27 cellular contexts compared by ENCODE assay signal in genomic region chr1:72197786-72198185, GRCh38.
"Had no signal": no experiment of that assay in that cellular context is flagged by ENCODE, and none has a peak within 500 bp of the region (broad histone marks: within the 10 kb centered on the region; RNA-seq: fewer than 3 reads in every experiment).

No MANE protein-coding gene starts in this region.

- H3K27me3 ChIP-seq: esophagus muscularis mucosa, gastrocnemius medialis, neural progenitor cell, tibial artery had no signal

- H3K4me2 ChIP-seq: neural progenitor cell had no signal

- FAIRE-seq: astrocyte, bronchial epithelial cell, islet of Langerhans, TTC549 had no signal

- H3K4me3 ChIP-seq: coronary artery, esophagus muscularis mucosa, gastrocnemius medialis, neural progenitor cell, tibial artery had no signal

- H3K4me1 ChIP-seq: gastrocnemius medialis, neural progenitor cell, tibial artery had no signal

- H3K27ac Mint-ChIP-seq: activated CD4-positive, alpha-beta T cell treated with anti-CD3 and anti-CD28 coated beads, Interleukin-2, amount 10 ng/mL, durations not matched to agents 7 days and 5 days; activated CD8-positive, alpha-beta memory T cell treated with anti-CD3 and anti-CD28 coated beads, Interleukin-2, amount 10 ng/mL, durations not matched to agents 7 days and 5 days; activated CD8-positive, alpha-beta T cell treated with anti-CD3 and anti-CD28 coated beads for 36 hours; memory B cell; naive thymus-derived CD8-positive, alpha-beta T cell; neural progenitor cell; progenitor cell of endocrine pancreas; stimulated activated naive CD8-positive, alpha-beta T cell treated with anti-CD3 and anti-CD28 coated beads, Interleukin-15, Interleukin-2, amounts not matched to agents 100 ng/mL and 50 ng/mL, for 24 hours; T-cell had no signal

- H3K27me3 Mint-ChIP-seq: activated CD4-positive, alpha-beta T cell treated with anti-CD3 and anti-CD28 coated beads, Interleukin-2, amount 10 ng/mL, durations not matched to agents 7 days and 5 days; activated CD8-positive, alpha-beta memory T cell treated with anti-CD3 and anti-CD28 coated beads, Interleukin-2, amount 10 ng/mL, durations not matched to agents 7 days and 5 days; activated CD8-positive, alpha-beta T cell treated with anti-CD3 and anti-CD28 coated beads for 36 hours; memory B cell; progenitor cell of endocrine pancreas; stimulated activated naive CD8-positive, alpha-beta T cell treated with anti-CD3 and anti-CD28 coated beads, Interleukin-15, Interleukin-2, amounts not matched to agents 100 ng/mL and 50 ng/mL, for 24 hours; T-cell had no signal

- H3K36me3 ChIP-seq: esophagus muscularis mucosa, gastrocnemius medialis, neural progenitor cell, tibial artery, WERI-Rb-1 had no signal

- H3K4me3 Mint-ChIP-seq: activated CD4-positive, alpha-beta T cell treated with anti-CD3 and anti-CD28 coated beads, Interleukin-2, amount 10 ng/mL, durations not matched to agents 7 days and 5 days; activated CD8-positive, alpha-beta memory T cell treated with anti-CD3 and anti-CD28 coated beads, Interleukin-2, amount 10 ng/mL, durations not matched to agents 7 days and 5 days; activated CD8-positive, alpha-beta T cell treated with anti-CD3 and anti-CD28 coated beads for 36 hours; memory B cell; naive thymus-derived CD8-positive, alpha-beta T cell; neural progenitor cell; stimulated activated naive CD8-positive, alpha-beta T cell treated with anti-CD3 and anti-CD28 coated beads, Interleukin-15, Interleukin-2, amounts not matched to agents 100 ng/mL and 50 ng/mL, for 24 hours; T-cell had no signal

- ATAC-seq: activated CD8-positive, alpha-beta memory T cell treated with anti-CD3 and anti-CD28 coated beads, Interleukin-2, amount 10 ng/mL, durations not matched to agents 7 days and 5 days; activated CD8-positive, alpha-beta T cell treated with anti-CD3 and anti-CD28 coated beads for 36 hours; gastrocnemius medialis; left cardiac atrium; naive thymus-derived CD8-positive, alpha-beta T cell; SK-N-SH treated with all-trans-retinoic acid at 6 μM for 48 hours; T-cell had no signal

- DNase-seq: activated CD4-positive, alpha-beta T cell treated with anti-CD3 and anti-CD28 coated beads, Interleukin-2, amount 10 ng/mL, durations not matched to agents 7 days and 5 days; activated CD4-positive, CD25-positive, alpha-beta regulatory T cell treated with anti-CD3 and anti-CD28 coated beads, Interleukin-2, amount 50 U/mL, for 72 hours; activated CD8-positive, alpha-beta memory T cell treated with anti-CD3 and anti-CD28 coated beads, Interleukin-2, amount 10 ng/mL, durations not matched to agents 7 days and 5 days; activated CD8-positive, alpha-beta T cell treated with anti-CD3 and anti-CD28 coated beads for 36 hours; activated gamma-delta T cell; activated naive CD4-positive, alpha-beta T cell treated with anti-CD3 and anti-CD28 coated beads, Interleukin-2, amount 50 U/mL, for 16 hours; activated T-cell treated with anti-CD3 and anti-CD28 coated beads for 4 hours; gastrocnemius medialis; left cardiac atrium; naive thymus-derived CD8-positive, alpha-beta T cell; retina; stimulated activated CD4-positive, alpha-beta T cell treated with anti-CD3 and anti-CD28 coated beads, Interleukin-4, amount 100 ng/mL, for 4 hours; substantia nigra; T-cell; tibial artery; WERI-Rb-1 had no signal

- H3K27ac ChIP-seq: coronary artery, esophagus muscularis mucosa, gastrocnemius medialis, neural progenitor cell, tibial artery, WERI-Rb-1 had no signal

- H3K9me3 Mint-ChIP-seq: activated CD4-positive, alpha-beta T cell treated with anti-CD3 and anti-CD28 coated beads, Interleukin-2, amount 10 ng/mL, durations not matched to agents 7 days and 5 days; neural progenitor cell; stimulated activated naive CD8-positive, alpha-beta T cell treated with anti-CD3 and anti-CD28 coated beads, Interleukin-15, Interleukin-2, amounts not matched to agents 100 ng/mL and 50 ng/mL, for 24 hours had no signal

- H3K9ac ChIP-seq: neural progenitor cell had no signal

- H3K4me1 Mint-ChIP-seq: activated CD4-positive, alpha-beta T cell treated with anti-CD3 and anti-CD28 coated beads, Interleukin-2, amount 10 ng/mL, durations not matched to agents 7 days and 5 days; activated CD8-positive, alpha-beta memory T cell treated with anti-CD3 and anti-CD28 coated beads, Interleukin-2, amount 10 ng/mL, durations not matched to agents 7 days and 5 days; memory B cell; naive thymus-derived CD8-positive, alpha-beta T cell; neural progenitor cell; T-cell had no signal

- H3K9me3 ChIP-seq: esophagus muscularis mucosa, gastrocnemius medialis, tibial artery had no signal

- H2AFZ ChIP-seq: neural progenitor cell had no signal

- H3K36me3 Mint-ChIP-seq: activated CD8-positive, alpha-beta memory T cell treated with anti-CD3 and anti-CD28 coated beads, Interleukin-2, amount 10 ng/mL, durations not matched to agents 7 days and 5 days; memory B cell; naive thymus-derived CD8-positive, alpha-beta T cell; neural progenitor cell; T-cell had no signal
